ENCODE assay signal across 26 cellular contexts in genomic region chr4:11777447-11777846, GRCh38.
"Had no signal": no experiment of that assay in that cellular context is flagged by ENCODE, and none has a peak within 500 bp of the region (broad histone marks: within the 10 kb centered on the region; RNA-seq: fewer than 3 reads in every experiment).

No MANE protein-coding gene starts in this region.

- H3K4me1 ChIP-seq: stomach, suprapubic skin, testis, thyroid gland, transverse colon, upper lobe of right lung, uterus, vagina had no signal

- DNase-seq: stimulated activated CD4-positive, alpha-beta T cell treated with anti-CD3 and anti-CD28 coated beads, Interleukin-2, amount 100 ng/mL, for 48 hours; stimulated activated CD4-positive, alpha-beta T cell treated with anti-CD3 and anti-CD28 coated beads, Interleukin-4, amount 100 ng/mL, for 1 hour; stimulated activated CD4-positive, alpha-beta T cell treated with anti-CD3 and anti-CD28 coated beads, Interleukin-4, amount 100 ng/mL, for 24 hours; stimulated activated CD4-positive, alpha-beta T cell treated with anti-CD3 and anti-CD28 coated beads, Interleukin-4, amount 100 ng/mL, for 4 hours; stimulated activated CD8-positive, alpha-beta memory T cell treated with anti-CD3 and anti-CD28 coated beads, Interleukin-4, amount 100 ng/mL, for 48 hours; stimulated activated naive B cell treated with anti-CD40 and anti-IgM and Interleukin-4, amounts not matched to agents 10 μg/mL and 1 μg/mL and 100 μg/mL, for 72 hours; stimulated activated naive CD4-positive, alpha-beta T cell; stimulated activated naive CD4-positive, alpha-beta T cell treated with Interleukin-2 at 50 U/mL for 16 hours; stimulated activated naive CD8-positive, alpha-beta T cell treated with anti-CD3 and anti-CD28 coated beads, Interleukin-15, amount 100 ng/mL, for 72 hours; stimulated activated naive CD8-positive, alpha-beta T cell treated with anti-CD3 and anti-CD28 coated beads, Interleukin-15, Interleukin-2, amounts not matched to agents 100 U/mL and 50 U/mL, for 24 hours; stomach; substantia nigra; testis; thyroid gland; tibial artery; transverse colon; trophoblast cell; upper lobe of left lung; upper lobe of right lung; uterus had no signal

- H3K36me3 ChIP-seq: stomach, suprapubic skin, thoracic aorta, thyroid gland, tibial artery, tibial nerve, transverse colon, upper lobe of left lung, upper lobe of right lung, uterus, vagina had no signal

- H3K27ac ChIP-seq: stomach, suprapubic skin, testis, thoracic aorta, thyroid gland, tibial artery, tibial nerve, transverse colon, upper lobe of left lung, upper lobe of right lung, uterus, vagina had no signal

- H3K27me3 ChIP-seq: stomach, suprapubic skin, testis, thyroid gland, tibial artery, tibial nerve, transverse colon, upper lobe of left lung, upper lobe of right lung, uterus, vagina had no signal

- ATAC-seq: stimulated activated effector memory CD8-positive, alpha-beta T cell treated with anti-CD3 and anti-CD28 coated beads, Interleukin-12 subunit alpha, Interleukin-12 subunit beta, amount 100 ng/mL, for 72 hours; stimulated activated memory B cell treated with anti-CD40 and anti-IgM and Interleukin-4, amounts not matched to agents 10 μg/mL and 1 μg/mL and 100 μg/mL, for 72 hours; stimulated activated naive B cell treated with anti-CD40 and anti-IgM and Interleukin-4, amounts not matched to agents 10 μg/mL and 1 μg/mL and 100 μg/mL, for 72 hours; stimulated activated naive CD8-positive, alpha-beta T cell treated with anti-CD3 and anti-CD28 coated beads, Interleukin-15, amount 100 ng/mL, for 72 hours; stimulated activated naive CD8-positive, alpha-beta T cell treated with anti-CD3 and anti-CD28 coated beads, Interleukin-15, Interleukin-2, amounts not matched to agents 100 U/mL and 50 U/mL, for 24 hours; upper lobe of right lung had no signal

- H3K4me3 ChIP-seq: stomach, suprapubic skin, testis, thoracic aorta, thyroid gland, tibial artery, tibial nerve, transverse colon, upper lobe of left lung, upper lobe of right lung, uterus, vagina had no signal
